In the genomic region with DNA sequence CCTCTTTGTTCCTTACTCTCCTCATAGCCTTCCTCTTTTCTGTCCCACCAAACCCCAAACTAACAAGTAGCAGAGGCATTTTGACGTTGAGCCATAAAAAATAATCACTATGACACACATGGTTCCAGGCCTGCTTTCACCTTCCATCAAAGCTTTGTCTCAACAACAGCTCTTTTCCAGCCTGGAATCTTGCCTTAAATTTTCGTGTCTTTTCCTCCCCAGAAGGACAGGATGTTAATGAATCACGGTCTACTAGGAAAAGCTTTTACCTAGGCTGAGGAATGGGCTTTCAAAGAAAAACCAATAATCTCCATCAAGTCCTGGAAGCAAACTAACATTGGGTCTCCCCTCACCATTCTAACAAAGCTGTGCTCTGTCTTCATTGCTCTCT, we compare ENCODE assay signal across 10 cellular contexts.
DNase-seq lines count a peak whose midpoint lies in the region; FAIRE-seq and TF ChIP-seq lines count a peak whose summit lies in the region.
"Had no signal": no experiment of that assay in that cellular context is flagged by ENCODE, and none has a peak within 500 bp of the region (broad histone marks: within the 10 kb centered on the region; RNA-seq: fewer than 3 reads in every experiment).

No MANE protein-coding gene starts in this region.

- H3K27me3 ChIP-seq in ACC112 (ENCODE audit: insufficient read depth, low read length) (no peaks in the 10 kb centered on the region), dorsolateral prefrontal cortex (no peaks in the 10 kb centered on the region)
- H3K27me3 ChIP-seq: SJCRH30 had no signal

- H3K27ac Mint-ChIP-seq in nephron progenitor cell: peak overlapping the region; percentile 58

- H3K4me3 ChIP-seq in ACC112 (ENCODE audit: low read depth, low read length): peak overlapping the region; percentile 19; the same call in 1 of the 2 replicates
- H3K4me3 ChIP-seq in dorsolateral prefrontal cortex: peak overlapping the region in 8 of 59 donors; percentile 3 to 39 (median 18)
- H3K4me3 ChIP-seq: SJCRH30 had no signal

- peaks cover 33% of the 10 kb centered on the region for H3K4me1 ChIP-seq in ACC112 (ENCODE audit: control insufficient read depth, insufficient read depth, low read length, unreplicated experiment)
- H3K4me1 ChIP-seq: SJCRH30 had no signal

- H3K36me3 Mint-ChIP-seq in nephron progenitor cell (ENCODE audit: low read depth): no peaks in the 10 kb centered on the region
- H3K36me3 Mint-ChIP-seq: IgD-negative memory B cell had no signal

- peak overlapping the region; percentile 17 for H2AFZ ChIP-seq in ACC112 (ENCODE audit: low read length, unreplicated experiment)

- intact Hi-C loops in dorsolateral prefrontal cortex (cut with DNase I): no loop called here

- no peaks in the 10 kb centered on the region for H3K79me2 ChIP-seq in ACC112 (ENCODE audit: control insufficient read depth, insufficient read depth, low read length, unreplicated experiment)

- no peak for FAIRE-seq in frontal cortex (lab: Jason Lieb, UNC)

- TF ChIP-seq CTCF in dorsolateral prefrontal cortex (IDR thresholded peaks at IDR 0.05 in 54 of 56, conservative IDR thresholded peaks at IDR 0.05 in 2 of 56; ENCODE audit: low read depth in 1 of 56, partially characterized antibody in 56 of 56) (no peak), nephron progenitor cell (IDR thresholded peaks at IDR 0.05) (no peak)

- H3K9me3 Mint-ChIP-seq in nephron progenitor cell: no peaks in the 10 kb centered on the region
- H3K9me3 Mint-ChIP-seq: IgD-negative memory B cell had no signal

- no peaks in the 10 kb centered on the region for H3K36me3 ChIP-seq in ACC112 (ENCODE audit: insufficient read depth, low read length)
- H3K36me3 ChIP-seq: SJCRH30 had no signal

- H3K4me1 Mint-ChIP-seq in nephron progenitor cell: peaks cover 15% of the 10 kb centered on the region

- H3K4me3 Mint-ChIP-seq in nephron progenitor cell: no peak overlapping the region

- H3K27me3 Mint-ChIP-seq in nephron progenitor cell (ENCODE audit: low read depth, poor library complexity): no peaks in the 10 kb centered on the region
- H3K27me3 Mint-ChIP-seq: IgD-negative memory B cell had no signal

- H3K27ac ChIP-seq in ACC112 (ENCODE audit: low read depth, low read length): peak overlapping the region; percentile 76
- peak overlapping the region in 53 of 59 donors; percentile 5 to 81 (median 52) for H3K27ac ChIP-seq in dorsolateral prefrontal cortex
- H3K27ac ChIP-seq: SJCRH30 had no signal

- DNase-seq in NOMO-1 (lab: John Stamatoyannopoulos, UW; ENCODE audit: unreplicated experiment in 2 of 2) (peak; percentile 38 to 44), dorsolateral prefrontal cortex (no peak), nephron progenitor cell (no peak), DMS79 (lab: John Stamatoyannopoulos, UW) (no peak), occipital lobe (lab: John Stamatoyannopoulos, UW) (no peak), NCI-H2107 treated with DMSO at 0.1 percent for 48 hours (lab: John Stamatoyannopoulos, UW; ENCODE audit: unreplicated experiment) (no peak), frontal cortex (ENCODE audit: low spot score in 2 of 2) (no peak)
- DNase-seq: SJCRH30 had no signal

Comparison
In these comparisons a context has a peak if more than half of its experiments do, and no peak if none do; other contexts are left out.
1. DNase-seq: peak in NOMO-1 (2 of 2); none in dorsolateral prefrontal cortex (0 of 10), nephron progenitor cell (single experiment), DMS79 (single experiment), occipital lobe (single experiment), NCI-H2107 treated with DMSO at 0.1 percent for 48 hours (single experiment) and frontal cortex (0 of 2).